8 cellular contexts compared by ENCODE assay signal in genomic region chr16:3004319-3004718, GRCh38. TPM values are rescaled to one million over a fixed set of nuclear protein-coding genes. Genes with fewer than 3 reads are reported as not detected.
DNase-seq lines count a peak whose midpoint lies in the region; ATAC-seq and TF ChIP-seq lines count a peak whose summit lies in the region.

No MANE protein-coding gene starts in this region.

- H3K27me3 ChIP-seq in NT2/D1 (ENCODE audit: insufficient read depth, insufficient read length) = peaks cover 13% of the 10 kb centered on the region

- peaks cover 35% of the 10 kb centered on the region for H3K4me1 ChIP-seq in NT2/D1 (ENCODE audit: insufficient read depth, insufficient read length)

- ATAC-seq in GM18502 (IDR thresholded peaks at IDR 0.05; ENCODE audit: poor library complexity, unreplicated experiment) = peak; percentile 26
- ATAC-seq in GM21515 (IDR thresholded peaks at IDR 0.05; ENCODE audit: unreplicated experiment) = peak; percentile 1
- no peak for ATAC-seq in GM18520 (IDR thresholded peaks at IDR 0.05; ENCODE audit: unreplicated experiment)

- no peaks in the 10 kb centered on the region for H3K9me3 ChIP-seq in NT2/D1 (ENCODE audit: insufficient read depth, low read length)

- no peaks in the 10 kb centered on the region for H3K36me3 ChIP-seq in NT2/D1 (ENCODE audit: insufficient read depth, insufficient read length, low read length)

- DNase-seq in NT2/D1 (ENCODE audit: low read depth, low spot score) (no peak), left kidney (ENCODE audit: low read depth, low spot score) (peak; percentile 60), DMS114 treated with DMSO at 0.1 percent for 48 hours (lab: John Stamatoyannopoulos, UW; ENCODE audit: unreplicated experiment) (no peak), chondrocyte (ENCODE audit: low spot score) (no peak), mesenteric fat pad (ENCODE audit: low spot score) (no peak)

- H3K9ac ChIP-seq in NT2/D1 (ENCODE audit: insufficient read length, low read depth) = no peak overlapping the region

- H3K4me1 Mint-ChIP-seq in chondrocyte (ENCODE audit: low read depth) = peaks cover 3% of the 10 kb centered on the region

- peak overlapping the region; percentile 10 for H3K4me3 ChIP-seq in NT2/D1 (ENCODE audit: insufficient read length, low read depth)

- H3K27me3 Mint-ChIP-seq in chondrocyte (ENCODE audit: low read depth) = peaks cover 19% of the 10 kb centered on the region

- TF ChIP-seq CTCF in chondrocyte (IDR thresholded peaks at IDR 0.05) = no peak

- no peak overlapping the region for H3K4me3 Mint-ChIP-seq in chondrocyte (ENCODE audit: unreplicated experiment)

- H3K27ac Mint-ChIP-seq in chondrocyte (ENCODE audit: unreplicated experiment) = no peak overlapping the region

- H3K9me3 Mint-ChIP-seq in chondrocyte (ENCODE audit: low read depth) = no peaks in the 10 kb centered on the region

- no peaks in the 10 kb centered on the region for H3K36me3 Mint-ChIP-seq in chondrocyte (ENCODE audit: low read depth)

RNA-seq across cellular contexts. Expression of gene CLDN9, which starts 8.4 kb away (rescaled TPM):
- total RNA-seq in chondrocyte (not detected in 3 replicates), mesenteric fat pad (not detected)

RNA-seq across cellular contexts. Expression of gene CLDN6, which starts 13.7 kb away (rescaled TPM):
- 0.27 to 0.69 TPM in 2 of 3 replicates, not detected in the other for total RNA-seq in chondrocyte
- total RNA-seq in mesenteric fat pad = not detected

RNA-seq across cellular contexts. Expression of gene TNFRSF12A, which starts 15.8 kb away (rescaled TPM):
- 156 to 177 TPM (median 165 TPM) in 3 replicates for total RNA-seq in chondrocyte
- 84.8 TPM for total RNA-seq in mesenteric fat pad

RNA-seq across cellular contexts. Expression of gene HCFC1R1, which starts 19.4 kb away (rescaled TPM):
- 74.0 to 101 TPM (median 79.3 TPM) in 3 replicates for total RNA-seq in chondrocyte
- 26.5 TPM for total RNA-seq in mesenteric fat pad

RNA-seq across cellular contexts. Expression of gene THOC6, which starts 19.5 kb away (rescaled TPM):
- total RNA-seq in chondrocyte (27.4 to 33.4 TPM (median 28.8 TPM) in 3 replicates), mesenteric fat pad (20.6 TPM)
